16 cellular contexts compared by ENCODE assay signal in the genomic region with DNA sequence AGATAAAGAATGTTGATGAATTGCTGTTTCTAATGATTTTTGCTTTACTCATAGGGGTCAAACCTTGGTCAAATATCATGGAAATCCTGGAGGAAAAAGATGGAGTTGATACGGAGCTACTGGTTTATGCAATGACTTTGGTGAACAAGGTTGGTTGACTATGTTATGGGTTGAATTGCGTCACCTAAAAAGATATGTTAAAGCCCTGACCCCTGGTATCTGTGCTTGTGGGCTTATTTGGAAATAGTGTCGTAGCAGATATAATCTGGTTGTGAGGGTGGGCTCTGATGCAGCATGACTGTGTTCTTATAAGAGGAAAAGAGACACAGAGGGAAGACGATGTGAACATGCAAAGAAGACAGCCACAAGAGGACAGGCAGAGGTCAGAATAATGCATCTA.
DNase-seq lines count a peak whose midpoint lies in the region; ATAC-seq, FAIRE-seq and TF ChIP-seq lines count a peak whose summit lies in the region.
"Had no signal": no experiment of that assay in that cellular context is flagged by ENCODE, and none has a peak within 500 bp of the region (broad histone marks: within the 10 kb centered on the region; RNA-seq: fewer than 3 reads in every experiment).

No MANE protein-coding gene starts in this region.

- no peaks in the 10 kb centered on the region; a peak in 1 of 5 replicates for H3K27me3 ChIP-seq in K562 (ENCODE audit: control insufficient read depth in 2 of 2, insufficient read depth in 2 of 2, low read length in 2 of 2)
- no peaks in the 10 kb centered on the region for H3K27me3 ChIP-seq in esophagus muscularis mucosa
- H3K27me3 ChIP-seq: BLaER1 had no signal

- no peaks in the 10 kb centered on the region for H3K36me3 ChIP-seq in K562 (ENCODE audit: control insufficient read depth, insufficient read depth, low read length)
- H3K36me3 ChIP-seq in esophagus muscularis mucosa = no peaks in the 10 kb centered on the region
- H3K36me3 ChIP-seq: BLaER1 had no signal

- H3K79me2 ChIP-seq in K562 (ENCODE audit: control insufficient read depth, insufficient read depth, low read length) = no peaks in the 10 kb centered on the region

- TF ChIP-seq RAD21 in K562 (CRISPR knock-in tag; conservative IDR thresholded peaks at IDR 0.05 in 1 of 2, IDR thresholded peaks at IDR 0.05 in 1 of 2) = no peak

- TF ChIP-seq POLR2A in K562 (conservative IDR thresholded peaks at IDR 0.05) (no peak), esophagus muscularis mucosa (IDR thresholded peaks at IDR 0.05; ENCODE audit: low read depth) (no peak)

- CTCF ChIA-PET in K562 (lab: Yijun Ruan, JAX; ENCODE audit: low intra/inter-chr PET ratio) = no interaction called here
- CTCF ChIA-PET in activated naive CD4-positive, alpha-beta T cell treated with anti-CD3 and anti-CD28 coated beads for 36 hours (lab: Charles Lee) = no interaction called here

- TF ChIP-seq CTCF in K562 (IDR thresholded peaks at IDR 0.05 in 2 of 3, conservative IDR thresholded peaks at IDR 0.05 in 1 of 3; ENCODE audit: insufficient read depth in 2 of 3, low read depth in 1 of 3, low read length in 3 of 3) = no peak
- TF ChIP-seq CTCF in esophagus muscularis mucosa (IDR thresholded peaks at IDR 0.05) = no peak

- no peak overlapping the region for H3K9ac ChIP-seq in K562 (ENCODE audit: insufficient read depth in 1 of 2, low read depth in 2 of 2, low read length in 2 of 2)
- H3K9ac ChIP-seq: BLaER1 had no signal

- no peaks in the 10 kb centered on the region for H3K9me3 ChIP-seq in K562 (replicated peaks; ENCODE audit: control insufficient read depth, insufficient read depth, low read depth, low read length)
- no peaks in the 10 kb centered on the region for H3K9me3 ChIP-seq in esophagus muscularis mucosa
- H3K9me3 ChIP-seq: BLaER1, Caco-2 had no signal

- no peak overlapping the region for H3K27ac Mint-ChIP-seq in activated naive CD4-positive, alpha-beta T cell treated with anti-CD3 and anti-CD28 coated beads for 36 hours
- H3K27ac Mint-ChIP-seq: CD8-positive, alpha-beta memory T cell had no signal

- TF ChIP-seq EP300 in K562 (IDR thresholded peaks at IDR 0.05; ENCODE audit: low read length) (no peak), esophagus muscularis mucosa (IDR thresholded peaks at IDR 0.05) (no peak)

- H3K4me3 Mint-ChIP-seq in activated naive CD4-positive, alpha-beta T cell treated with anti-CD3 and anti-CD28 coated beads for 36 hours = no peak overlapping the region
- H3K4me3 Mint-ChIP-seq: CD8-positive, alpha-beta memory T cell had no signal

- peaks cover 2% of the 10 kb centered on the region for H3K27me3 Mint-ChIP-seq in activated naive CD4-positive, alpha-beta T cell treated with anti-CD3 and anti-CD28 coated beads for 36 hours (ENCODE audit: low read depth)

- DNase-seq in SIG-M5 treated with dmso at 0.1 percent for 504 hours (lab: John Stamatoyannopoulos, UW; ENCODE audit: unreplicated experiment) = peak; percentile 10
- DNase-seq in SIG-M5 (lab: John Stamatoyannopoulos, UW) = no peak
- DNase-seq in K562 (ENCODE audit: extremely low read depth in 1 of 4, low spot score in 3 of 4) = no peak
- peak; percentile 8 for DNase-seq in iris pigment epithelial cell (ENCODE audit: low read depth)
- no peak for DNase-seq in activated naive CD4-positive, alpha-beta T cell treated with anti-CD3 and anti-CD28 coated beads, Interleukin-2, amount 50 U/mL, for 16 hours
- DNase-seq in activated naive CD4-positive, alpha-beta T cell treated with anti-CD3 and anti-CD28 coated beads for 36 hours = no peak
- no peak for DNase-seq in esophagus muscularis mucosa (ENCODE audit: extremely low spot score)
- DNase-seq: 8988T; AML-193; Caco-2; CD8-positive, alpha-beta memory T cell; DND-41; GF-D8; HCEC 1CT had no signal

- H3K4me1 ChIP-seq in K562 (replicated peaks in 1 of 2; ENCODE audit: control insufficient read depth in 2 of 2, insufficient read depth in 2 of 2, low read length in 2 of 2) (no peaks in the 10 kb centered on the region), esophagus muscularis mucosa (no peaks in the 10 kb centered on the region)
- H3K4me1 ChIP-seq: Caco-2 had no signal

- no peaks in the 10 kb centered on the region for H3K36me3 Mint-ChIP-seq in activated naive CD4-positive, alpha-beta T cell treated with anti-CD3 and anti-CD28 coated beads for 36 hours (ENCODE audit: low read depth)
- H3K36me3 Mint-ChIP-seq: CD8-positive, alpha-beta memory T cell had no signal

- no peaks in the 10 kb centered on the region for H3K9me3 Mint-ChIP-seq in activated naive CD4-positive, alpha-beta T cell treated with anti-CD3 and anti-CD28 coated beads for 36 hours

- intact Hi-C loops in K562 (cut with micrococcal nuclease) = no loop called here
- intact Hi-C loops in activated naive CD4-positive, alpha-beta T cell treated with anti-CD3 and anti-CD28 coated beads for 36 hours (cut with micrococcal nuclease) = no loop called here
- intact Hi-C loops in esophagus muscularis mucosa (cut with DNase I) = no loop called here

- no peak overlapping the region for H3K4me2 ChIP-seq in K562 (ENCODE audit: insufficient read depth, low read length)
- H3K4me2 ChIP-seq: BLaER1 had no signal

- in situ Hi-C loops in K562 (cut with MboI) = no loop called here

- H3K27ac ChIP-seq in K562 (ENCODE audit: extremely low read depth, low read depth, low read length) = no peak overlapping the region
- H3K27ac ChIP-seq in esophagus muscularis mucosa (replicated peaks in 1 of 4) = no peak overlapping the region
- H3K27ac ChIP-seq: BLaER1, HL-60 had no signal

- POLR2A ChIA-PET in K562 (lab: Yijun Ruan, JAX) = interaction anchor here (1.7 kb wide), 1 partner anchor 9 kb away, joined by 4 read pairs; no protein-coding TSS in a partner anchor

- no TSS peak for BruUV-seq in K562 (replicated peaks; lab: Mats Ljungman, UMichigan)

- H2AFZ ChIP-seq in K562 (ENCODE audit: low read depth, low read length) = no peak overlapping the region

- H3K4me3 ChIP-seq in K562 (no peak overlapping the region), esophagus muscularis mucosa (no peak overlapping the region)
- H3K4me3 ChIP-seq: BLaER1 had no signal

- 0% methylated on average over 4 of the region's 4 CpGs for WGBS in K562 (ENCODE audit: insufficient coverage, low coverage, missing lambda C conversion rate)
- WGBS in esophagus muscularis mucosa = 85% methylated on average over 4 of the region's 4 CpGs

- no peaks in the 10 kb centered on the region for H3K4me1 Mint-ChIP-seq in activated naive CD4-positive, alpha-beta T cell treated with anti-CD3 and anti-CD28 coated beads for 36 hours (ENCODE audit: low read depth)
- H3K4me1 Mint-ChIP-seq: CD8-positive, alpha-beta memory T cell had no signal

- ATAC-seq in K562 = no peak

- FAIRE-seq in K562 (lab: Jason Lieb, UNC) = no peak

- H4K20me1 ChIP-seq in K562 (replicated peaks; ENCODE audit: control insufficient read depth, insufficient read depth, low read length) = no peaks in the 10 kb centered on the region
- H4K20me1 ChIP-seq: BLaER1 had no signal

- no peaks in the 10 kb centered on the region for H3K9me1 ChIP-seq in K562 (ENCODE audit: control insufficient read depth, insufficient read depth, low read length)

TF ChIP-seq in K562, 482 proteins besides CTCF, POLR2A, EP300 and RAD21:
- TF ChIP-seq ELF1 (tag; IDR thresholded peaks at IDR 0.05) = no peak
- no peak for TF ChIP-seq CEBPG (CRISPR knock-in tag; IDR thresholded peaks at IDR 0.05)
- TF ChIP-seq CEBPG (tag; conservative IDR thresholded peaks at IDR 0.05 in 1 of 2, IDR thresholded peaks at IDR 0.05 in 1 of 2) = peak; percentile 35 to 38; a peak in 1 of 4 replicates
- no peak for TF ChIP-seq DEAF1 (CRISPR knock-in tag; IDR thresholded peaks at IDR 0.05)
- TF ChIP-seq, protein P1, sequence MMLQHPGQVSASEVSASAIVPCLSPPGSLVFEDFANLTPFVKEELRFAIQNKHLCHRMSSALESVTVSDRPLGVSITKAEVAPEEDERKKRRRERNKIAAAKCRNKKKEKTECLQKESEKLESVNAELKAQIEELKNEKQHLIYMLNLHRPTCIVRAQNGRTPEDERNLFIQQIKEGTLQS (IDR thresholded peaks at IDR 0.05) = 0 out of 2 replicates have a peak, but pooled peaks have one; percentile 37
- TF ChIP-seq, protein P1 (CRISPR knock-in tag; conservative IDR thresholded peaks at IDR 0.05) = no peak
- peak; percentile 22; the same call in 1 of the 2 replicates for TF ChIP-seq CEBPB (tag; IDR thresholded peaks at IDR 0.05)

Comparison
In these comparisons a context has a peak if more than half of its experiments do, and no peak if none do; other contexts are left out.
1. DNase-seq: peak in SIG-M5 treated with dmso at 0.1 percent for 504 hours (single experiment) and iris pigment epithelial cell (single experiment); none in SIG-M5 (single experiment), K562 (0 of 4), activated naive CD4-positive, alpha-beta T cell treated with anti-CD3 and anti-CD28 coated beads, Interleukin-2, amount 50 U/mL, for 16 hours (single experiment), activated naive CD4-positive, alpha-beta T cell treated with anti-CD3 and anti-CD28 coated beads for 36 hours (single experiment) and esophagus muscularis mucosa (single experiment).